Comparison of ENCODE assay signal across 23 cellular contexts in the genomic region with DNA sequence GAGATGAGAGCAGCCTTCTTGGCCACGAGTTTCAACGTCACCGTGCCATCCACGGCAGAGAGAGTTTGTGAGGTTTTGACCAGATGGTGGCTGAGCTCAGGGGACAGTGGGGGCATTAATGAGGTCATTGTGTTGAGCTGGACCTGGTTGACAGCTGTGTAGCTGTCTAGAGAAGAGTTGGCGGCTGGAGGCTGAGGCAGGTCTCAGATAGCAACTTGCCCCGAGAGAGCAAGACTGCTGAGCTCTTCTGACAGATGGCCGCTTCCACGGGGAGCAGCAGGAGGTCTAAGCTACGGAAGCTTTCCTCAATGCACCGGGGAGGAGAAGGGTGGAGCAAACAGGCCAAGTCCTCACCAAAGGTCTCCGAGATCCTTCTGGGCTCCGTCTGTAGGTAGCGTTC. TPM values are rescaled to one million over a fixed set of nuclear protein-coding genes. Genes with fewer than 3 reads are reported as not detected.
DNase-seq lines count a peak whose midpoint lies in the region; TF ChIP-seq lines count a peak whose summit lies in the region.
"Had no signal": no experiment of that assay in that cellular context is flagged by ENCODE, and none has a peak within 500 bp of the region (broad histone marks: within the 10 kb centered on the region; RNA-seq: fewer than 3 reads in every experiment).

No MANE protein-coding gene starts in this region.

- H3K4me3 Mint-ChIP-seq in neural crest cell, result no peak overlapping the region
- H3K4me3 Mint-ChIP-seq: activated CD8-positive, alpha-beta T cell treated with anti-CD3 and anti-CD28 coated beads for 36 hours; dendritic cell treated with granulocyte-macrophage colony-stimulating factor and Interleukin-4, amounts not matched to agents 40 ng/mL and 50 ng/mL, for 4 days; GM23338; HFFc6; T-helper 1 cell treated with Interleukin-12 subunit alpha and Interleukin-12 subunit beta and Interleukin-4 antibody, amounts not matched to agents 30 μg/mL and 1 μg/mL, for 36 hours; type B pancreatic cell had no signal

- peaks cover 5% of the 10 kb centered on the region for H3K9me3 Mint-ChIP-seq in neural crest cell
- H3K9me3 Mint-ChIP-seq: activated CD8-positive, alpha-beta T cell treated with anti-CD3 and anti-CD28 coated beads for 36 hours; activated naive CD4-positive, alpha-beta T cell treated with anti-CD3 and anti-CD28 coated beads, Interleukin-2, amount 50 U/mL, for 72 hours; activated T-helper 2 cell treated with anti-CD3 and anti-CD28 coated beads, Interferon-gamma antibody, Interleukin-2, Interleukin-4, amounts not matched to agents 10 μg/mL and 5 μg/mL and 100 μg/mL, durations not matched to agents 14 hours and 24 hours and 36 hours; dendritic cell treated with granulocyte-macrophage colony-stimulating factor and Interleukin-4, amounts not matched to agents 40 ng/mL and 50 ng/mL, for 4 days; HFFc6; T-helper 1 cell treated with Interleukin-12 subunit alpha and Interleukin-12 subunit beta and Interleukin-4 antibody, amounts not matched to agents 30 μg/mL and 1 μg/mL, for 36 hours; type B pancreatic cell had no signal

- no peaks in the 10 kb centered on the region for H3F3A ChIP-seq in MM.1S (ENCODE audit: insufficient read depth, low read length)

- H3K27ac Mint-ChIP-seq in neural crest cell (ENCODE audit: unreplicated experiment), result peak overlapping the region; percentile 10
- H3K27ac Mint-ChIP-seq: activated CD8-positive, alpha-beta T cell treated with anti-CD3 and anti-CD28 coated beads for 36 hours; activated naive CD4-positive, alpha-beta T cell treated with anti-CD3 and anti-CD28 coated beads, Interleukin-2, amount 50 U/mL, for 72 hours; activated T-helper 2 cell treated with anti-CD3 and anti-CD28 coated beads, Interferon-gamma antibody, Interleukin-2, Interleukin-4, amounts not matched to agents 10 μg/mL and 5 μg/mL and 100 μg/mL, durations not matched to agents 14 hours and 24 hours and 36 hours; dendritic cell treated with granulocyte-macrophage colony-stimulating factor and Interleukin-4, amounts not matched to agents 40 ng/mL and 50 ng/mL, for 4 days; GM23338; HFFc6; T-helper 1 cell treated with Interleukin-12 subunit alpha and Interleukin-12 subunit beta and Interleukin-4 antibody, amounts not matched to agents 30 μg/mL and 1 μg/mL, for 36 hours; type B pancreatic cell had no signal

- no peaks in the 10 kb centered on the region for H3K79me2 ChIP-seq in MM.1S (ENCODE audit: low read length)

- H3K36me3 Mint-ChIP-seq in neural crest cell (ENCODE audit: low read depth), result no peaks in the 10 kb centered on the region
- H3K36me3 Mint-ChIP-seq: activated naive CD4-positive, alpha-beta T cell treated with anti-CD3 and anti-CD28 coated beads, Interleukin-2, amount 50 U/mL, for 72 hours; type B pancreatic cell had no signal

- H3K9me3 ChIP-seq in MM.1S (replicated peaks; ENCODE audit: insufficient read depth, low read length) (no peaks in the 10 kb centered on the region), BE2C (no peaks in the 10 kb centered on the region)
- H3K9me3 ChIP-seq: esophagus squamous epithelium had no signal

- no peaks in the 10 kb centered on the region for H3K36me3 ChIP-seq in MM.1S (replicated peaks; ENCODE audit: insufficient read depth, low read length)
- H3K36me3 ChIP-seq in BE2C, result no peaks in the 10 kb centered on the region
- H3K36me3 ChIP-seq: esophagus squamous epithelium had no signal

- H3K27me3 ChIP-seq in MM.1S (replicated peaks; ENCODE audit: insufficient read depth, low read length) (no peaks in the 10 kb centered on the region), BE2C (no peaks in the 10 kb centered on the region)

- H3K4me1 Mint-ChIP-seq in neural crest cell, result no peaks in the 10 kb centered on the region

- H3K27me3 Mint-ChIP-seq in neural crest cell (ENCODE audit: low read depth), result no peaks in the 10 kb centered on the region
- H3K27me3 Mint-ChIP-seq: type B pancreatic cell had no signal

- no peaks in the 10 kb centered on the region for H3K4me1 ChIP-seq in MM.1S (ENCODE audit: low read length)
- no peaks in the 10 kb centered on the region for H3K4me1 ChIP-seq in BE2C
- H3K4me1 ChIP-seq: esophagus squamous epithelium had no signal

- no peaks in the 10 kb centered on the region for H4K20me1 ChIP-seq in MM.1S (ENCODE audit: insufficient read depth, low read length)

- no peak for TF ChIP-seq CTCF in neural crest cell (conservative IDR thresholded peaks at IDR 0.05)
- no peak for TF ChIP-seq CTCF in MM.1S (IDR thresholded peaks at IDR 0.05; ENCODE audit: low read length)
- no peak for TF ChIP-seq CTCF in BE2C (IDR thresholded peaks at IDR 0.05; ENCODE audit: low read depth, low read length)

- H3K4me3 ChIP-seq in MM.1S (ENCODE audit: low read length), result no peak overlapping the region
- no peak overlapping the region for H3K4me3 ChIP-seq in BE2C (ENCODE audit: low read depth, low read length)
- H3K4me3 ChIP-seq: esophagus squamous epithelium, GM23338, skin epidermis had no signal

- no peak overlapping the region for H3K4me2 ChIP-seq in MM.1S (ENCODE audit: low read depth, low read length)
- H3K4me2 ChIP-seq: GM23338 had no signal

- H3K9ac ChIP-seq in MM.1S (ENCODE audit: low read length), result no peak overlapping the region

- no peaks in the 10 kb centered on the region for H3K9me2 ChIP-seq in MM.1S (replicated peaks; ENCODE audit: insufficient read depth, low read length)

- no peak overlapping the region for H2AFZ ChIP-seq in MM.1S (ENCODE audit: low read length)
- H2AFZ ChIP-seq: GM23338 had no signal

- DNase-seq in NCI-H69 (lab: John Stamatoyannopoulos, UW) (peak; percentile 75), dedifferentiated amniotic fluid mesenchymal stem cell (ENCODE audit: extremely low spot score) (peak; percentile 9), neural crest cell (ENCODE audit: low read depth, low spot score) (no peak), MM.1S (no peak), BE2C (no peak), SW480 (ENCODE audit: low spot score) (no peak)
- no peak for DNase-seq in stimulated activated naive CD4-positive, alpha-beta T cell (lab: John Stamatoyannopoulos, UW)
- DNase-seq: activated CD4-positive, alpha-beta T cell treated with anti-CD3 and anti-CD28 coated beads for 1 hour; activated CD8-positive, alpha-beta T cell treated with anti-CD3 and anti-CD28 coated beads for 36 hours; esophagus squamous epithelium; foreskin melanocyte; HFFc6; left colon; mammary epithelial cell; NCI-H187; RPMI8226 had no signal

- H3K27ac ChIP-seq in MM.1S (ENCODE audit: low read length), result no peak overlapping the region
- H3K27ac ChIP-seq: esophagus squamous epithelium, skin epidermis had no signal

RNA-seq across cellular contexts. Expression of a gene that starts 44.8 kb away (rescaled TPM):
- total RNA-seq in neural crest cell, result 6.0 and 8.8 TPM in 2 replicates
- 5.7 TPM for polyA plus RNA-seq in BE2C (2012; ENCODE audit: insufficient read depth, insufficient read length, low read depth)

Comparison
In these comparisons a context has a peak if more than half of its experiments do, and no peak if none do; other contexts are left out.
1. DNase-seq: peak in NCI-H69 (single experiment) and dedifferentiated amniotic fluid mesenchymal stem cell (single experiment); none in neural crest cell (single experiment), MM.1S (single experiment), stimulated activated naive CD4-positive, alpha-beta T cell (0 of 6), BE2C (single experiment) and SW480 (single experiment).